13 cellular contexts compared by ENCODE assay signal in the genomic region with DNA sequence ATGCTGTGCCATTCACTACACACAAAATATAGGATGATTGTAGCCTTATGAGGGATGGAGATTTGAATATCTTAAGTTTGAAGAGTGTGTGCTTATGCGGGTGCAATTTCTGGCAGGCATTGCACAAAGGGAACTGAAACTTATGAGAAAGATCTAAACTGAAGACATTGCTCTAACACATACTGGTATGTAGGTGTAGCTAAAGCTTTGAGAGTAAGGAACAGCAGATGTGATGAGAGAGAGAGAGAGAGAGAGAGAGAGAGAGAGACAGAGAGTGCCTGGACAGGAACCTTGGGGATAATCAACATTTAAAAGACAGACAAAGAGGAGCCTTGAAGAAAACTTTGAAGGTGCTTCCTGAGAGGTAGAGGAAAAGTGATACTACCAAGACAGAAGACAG.
DNase-seq lines count a peak whose midpoint lies in the region; ATAC-seq, FAIRE-seq and TF ChIP-seq lines count a peak whose summit lies in the region.
"Had no signal": no experiment of that assay in that cellular context is flagged by ENCODE, and none has a peak within 500 bp of the region (broad histone marks: within the 10 kb centered on the region; RNA-seq: fewer than 3 reads in every experiment).

No MANE protein-coding gene starts in this region.

- TF ChIP-seq POLR2A in vagina (IDR thresholded peaks at IDR 0.05), result no peak

- intact Hi-C loops in vagina (cut with DNase I), result no loop called here

- H3K9me3 ChIP-seq in vagina, result no peaks in the 10 kb centered on the region
- H3K9me3 ChIP-seq: colonic mucosa had no signal

- FAIRE-seq in GM19239 (lab: Jason Lieb, UNC), result peak; percentile 26

- CTCF ChIA-PET in GM10248 (lab: Yijun Ruan, JAX) (interaction anchor here (1.0 to 1.9 kb wide), 4 partner anchors 336 to 1508 kb away, joined by 3 to 6 read pairs (median 3); no protein-coding TSS in a partner anchor), T-cell (lab: Charles Lee) (no interaction called here)

- H3K4me3 ChIP-seq in vagina, result no peak overlapping the region
- H3K4me3 ChIP-seq: colonic mucosa had no signal

- no peaks in the 10 kb centered on the region for H3K4me1 Mint-ChIP-seq in T-cell

- no peaks in the 10 kb centered on the region for H3K4me1 ChIP-seq in vagina
- H3K4me1 ChIP-seq: colonic mucosa had no signal

- H3K27me3 Mint-ChIP-seq in T-cell, result peaks cover 3 to 5% of the 10 kb centered on the region in 2 donors

- peak; percentile 29 for DNase-seq in GM10248 (ENCODE audit: extremely low spot score)
- peak; percentile 4 for DNase-seq in GM19239 (ENCODE audit: insufficient read length, low spot score)
- no peak for DNase-seq in activated CD4-positive, CD25-positive, alpha-beta regulatory T cell treated with anti-CD3 and anti-CD28 coated beads, Interleukin-2, amount 50 U/mL, for 72 hours
- DNase-seq in NCI-H2227 (lab: John Stamatoyannopoulos, UW; ENCODE audit: unreplicated experiment), result no peak
- DNase-seq in T-cell, result no peak
- no peak for DNase-seq in vagina (ENCODE audit: extremely low spot score in 2 of 2)
- DNase-seq: activated effector memory CD4-positive, alpha-beta T cell treated with Interleukin-2 at 50 U/mL for 16 hours; colonic mucosa; NCI-H526; T-helper 9 cell had no signal

- no peak overlapping the region for H3K4me3 Mint-ChIP-seq in T-cell
- H3K4me3 Mint-ChIP-seq: stimulated activated naive CD8-positive, alpha-beta T cell treated with anti-CD3 and anti-CD28 coated beads, Interleukin-15, Interleukin-2, amounts not matched to agents 100 ng/mL and 50 ng/mL, for 24 hours had no signal

- no peaks in the 10 kb centered on the region for H3K27me3 ChIP-seq in vagina
- H3K27me3 ChIP-seq: colonic mucosa had no signal

- TF ChIP-seq CTCF in GM10248 (IDR thresholded peaks at IDR 0.05; ENCODE audit: control extremely low read depth, extremely low read depth, low read depth, missing control alignments), result no peak
- TF ChIP-seq CTCF in vagina (IDR thresholded peaks at IDR 0.05), result no peak

- no peak overlapping the region for H3K27ac Mint-ChIP-seq in T-cell
- H3K27ac Mint-ChIP-seq: stimulated activated naive CD8-positive, alpha-beta T cell treated with anti-CD3 and anti-CD28 coated beads, Interleukin-15, Interleukin-2, amounts not matched to agents 100 ng/mL and 50 ng/mL, for 24 hours had no signal

- H3K27ac ChIP-seq in vagina, result no peak overlapping the region

- ATAC-seq in HG02678 (IDR thresholded peaks at IDR 0.05; ENCODE audit: unreplicated experiment), result peak; percentile 98
- peak; percentile 100 for ATAC-seq in HG03469 (IDR thresholded peaks at IDR 0.05; ENCODE audit: unreplicated experiment)
- ATAC-seq in T-cell (replicated peaks in 1 of 4), result no peak

- H3K9me3 Mint-ChIP-seq in T-cell, result no peaks in the 10 kb centered on the region
- H3K9me3 Mint-ChIP-seq: stimulated activated naive CD8-positive, alpha-beta T cell treated with anti-CD3 and anti-CD28 coated beads, Interleukin-15, Interleukin-2, amounts not matched to agents 100 ng/mL and 50 ng/mL, for 24 hours had no signal

- POLR2A ChIA-PET in GM10248 (lab: Yijun Ruan, JAX) (no interaction called here), T-cell (lab: Charles Lee) (no interaction called here)

- H3K36me3 Mint-ChIP-seq in T-cell, result no peaks in the 10 kb centered on the region

- no peaks in the 10 kb centered on the region for H3K36me3 ChIP-seq in vagina
- H3K36me3 ChIP-seq: colonic mucosa had no signal

Comparison
In these comparisons a context has a peak if more than half of its experiments do, and no peak if none do; other contexts are left out.
1. DNase-seq: peak in GM10248 (single experiment) and GM19239 (single experiment); none in activated CD4-positive, CD25-positive, alpha-beta regulatory T cell treated with anti-CD3 and anti-CD28 coated beads, Interleukin-2, amount 50 U/mL, for 72 hours (single experiment), NCI-H2227 (single experiment), T-cell (0 of 34) and vagina (0 of 2).
2. ATAC-seq: peak in HG02678 (single experiment) and HG03469 (single experiment); none in T-cell (0 of 4).